1 cellular context compared by ENCODE assay signal in genomic region chr11:134139303-134139872, GRCh38.
TF ChIP-seq lines count a peak whose summit lies in the region.

No MANE protein-coding gene starts in this region.

TF ChIP-seq in HepG2, 621 proteins besides CTCF, POLR2A, EP300 and RAD21 (continued from another document):
- no peak for TF ChIP-seq ZBTB34 (CRISPR knock-in tag; IDR thresholded peaks at IDR 0.05)
- no peak for TF ChIP-seq ZNF275 (CRISPR knock-in tag; IDR thresholded peaks at IDR 0.05; ENCODE audit: borderline replicate concordance)
- TF ChIP-seq ZBTB40 (IDR thresholded peaks at IDR 0.05), result no peak
- no peak for TF ChIP-seq ZBTB40 (CRISPR knock-in tag; IDR thresholded peaks at IDR 0.05)
- TF ChIP-seq KLF16 (CRISPR knock-in tag; IDR thresholded peaks at IDR 0.05), result no peak
- no peak for TF ChIP-seq NR2F1 (CRISPR knock-in tag; IDR thresholded peaks at IDR 0.05)
- TF ChIP-seq ZNF547 (CRISPR knock-in tag; IDR thresholded peaks at IDR 0.05), result no peak
- TF ChIP-seq THAP8 (CRISPR knock-in tag; IDR thresholded peaks at IDR 0.05; ENCODE audit: borderline replicate concordance), result no peak
- no peak for TF ChIP-seq BRF2 (CRISPR knock-in tag; IDR thresholded peaks at IDR 0.05)
- no peak for TF ChIP-seq JUNB (CRISPR knock-in tag; IDR thresholded peaks at IDR 0.05; ENCODE audit: borderline replicate concordance)
- no peak for TF ChIP-seq ATF4 (CRISPR knock-in tag; IDR thresholded peaks at IDR 0.05)
- TF ChIP-seq JDP2 (CRISPR knock-in tag; IDR thresholded peaks at IDR 0.05; ENCODE audit: borderline replicate concordance), result no peak
- no peak for TF ChIP-seq ZNF12 (CRISPR knock-in tag; IDR thresholded peaks at IDR 0.05)
- TF ChIP-seq PHB2 (IDR thresholded peaks at IDR 0.05; ENCODE audit: partially characterized antibody), result no peak
- TF ChIP-seq PBX2 (CRISPR knock-in tag; IDR thresholded peaks at IDR 0.05), result no peak
- no peak for TF ChIP-seq ZNF281 (CRISPR knock-in tag; IDR thresholded peaks at IDR 0.05; ENCODE audit: borderline replicate concordance)
